ENCODE assay signal across 1 cellular context in the genomic region with DNA sequence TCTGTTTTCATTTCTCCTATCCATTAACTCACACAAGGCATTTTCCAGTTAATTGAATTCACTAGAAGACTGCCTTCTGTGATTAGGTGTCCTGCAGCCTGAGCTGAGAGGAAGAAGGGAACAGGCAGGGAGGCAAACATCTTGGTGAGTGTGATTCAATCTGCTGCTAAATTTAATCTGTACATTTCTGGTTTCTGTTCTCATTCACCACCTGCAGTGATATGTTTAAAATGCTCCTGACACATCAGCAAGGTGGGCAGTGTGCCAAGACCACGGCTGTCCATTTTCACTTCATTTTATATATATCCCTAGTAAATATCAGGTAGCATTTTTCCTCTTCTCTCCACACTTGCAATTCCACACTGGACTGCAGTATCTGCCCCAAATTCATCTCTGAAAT.
TF ChIP-seq lines count a peak whose summit lies in the region.

No MANE protein-coding gene starts in this region.

TF ChIP-seq in WTC11, 78 proteins besides CTCF, POLR2A, EP300 and RAD21 (continued from another document):
- TF ChIP-seq ATF3 (CRISPR knock-in tag; conservative IDR thresholded peaks at IDR 0.05) (no peak), PREB (CRISPR knock-in tag; IDR thresholded peaks at IDR 0.05; ENCODE audit: borderline replicate concordance) (no peak), EMX1 (CRISPR knock-in tag; IDR thresholded peaks at IDR 0.05) (no peak), SMAD4 (CRISPR knock-in tag; IDR thresholded peaks at IDR 0.05) (no peak), ELF4 (CRISPR knock-in tag; IDR thresholded peaks at IDR 0.05; ENCODE audit: low read depth) (no peak), ZNF671 (CRISPR knock-in tag; IDR thresholded peaks at IDR 0.05) (no peak)
